Comparison of ENCODE assay signal across 24 cellular contexts in genomic region chr11:29224739-29225384, GRCh38.
"Had no signal": no experiment of that assay in that cellular context is flagged by ENCODE, and none has a peak within 500 bp of the region (broad histone marks: within the 10 kb centered on the region; RNA-seq: fewer than 3 reads in every experiment).

No MANE protein-coding gene starts in this region.

- H3K4me3 ChIP-seq: body of pancreas, colonic mucosa, prostate gland, skin epidermis, thyroid gland had no signal

- H3K36me3 ChIP-seq: colonic mucosa, prostate gland, thyroid gland had no signal

- DNase-seq: activated CD4-positive, alpha-beta T cell treated with anti-CD3 and anti-CD28 coated beads, Interleukin-2, amount 50 U/mL, for 1 hour; activated CD4-positive, CD25-positive, alpha-beta regulatory T cell; activated CD8-positive, alpha-beta memory T cell treated with anti-CD3 and anti-CD28 coated beads for 24 hours; activated gamma-delta T cell treated with Interleukin-2 at 50 U/mL for 16 hours; amygdala; body of pancreas; central memory CD4-positive, alpha-beta T cell; colonic mucosa; foreskin fibroblast; kidney; mesenchymal stem cell; stimulated activated CD4-positive, alpha-beta T cell treated with anti-CD3 and anti-CD28 coated beads, Interleukin-15, amount 100 ng/mL, for 24 hours; stimulated activated CD4-positive, alpha-beta T cell treated with anti-CD3 and anti-CD28 coated beads, Interleukin-4, amount 100 ng/mL, for 1 hour; stimulated activated naive B cell treated with anti-CD40 and anti-IgM and Interleukin-4, amounts not matched to agents 10 μg/mL and 1 μg/mL and 100 μg/mL, for 72 hours; T-helper 2 cell; thyroid gland had no signal

- H3K27ac Mint-ChIP-seq: activated naive CD8-positive, alpha-beta T cell; nephron; stimulated activated naive B cell treated with anti-CD40 and anti-IgM and Interleukin-4, amounts not matched to agents 10 μg/mL and 1 μg/mL and 100 μg/mL, for 72 hours had no signal

- H3K4me1 Mint-ChIP-seq: nephron; stimulated activated naive B cell treated with anti-CD40 and anti-IgM and Interleukin-4, amounts not matched to agents 10 μg/mL and 1 μg/mL and 100 μg/mL, for 72 hours had no signal

- ATAC-seq: body of pancreas; right cardiac atrium; stimulated activated naive B cell treated with anti-CD40 and anti-IgM and Interleukin-4, amounts not matched to agents 10 μg/mL and 1 μg/mL and 100 μg/mL, for 72 hours had no signal

- H3K9me3 ChIP-seq: colonic mucosa, prostate gland, thyroid gland had no signal

- H3K27me3 Mint-ChIP-seq: activated naive CD8-positive, alpha-beta T cell; stimulated activated naive B cell treated with anti-CD40 and anti-IgM and Interleukin-4, amounts not matched to agents 10 μg/mL and 1 μg/mL and 100 μg/mL, for 72 hours had no signal

- H3K27me3 ChIP-seq: body of pancreas, colonic mucosa, thyroid gland had no signal

- H3K36me3 Mint-ChIP-seq: activated naive CD8-positive, alpha-beta T cell; stimulated activated naive B cell treated with anti-CD40 and anti-IgM and Interleukin-4, amounts not matched to agents 10 μg/mL and 1 μg/mL and 100 μg/mL, for 72 hours had no signal

- H3K4me1 ChIP-seq: body of pancreas, colonic mucosa, prostate gland, thyroid gland had no signal

- H3K27ac ChIP-seq: body of pancreas, colonic mucosa, prostate gland, skin epidermis, thyroid gland had no signal

- H3K4me3 Mint-ChIP-seq: activated naive CD8-positive, alpha-beta T cell; nephron; stimulated activated naive B cell treated with anti-CD40 and anti-IgM and Interleukin-4, amounts not matched to agents 10 μg/mL and 1 μg/mL and 100 μg/mL, for 72 hours had no signal

- FAIRE-seq: endothelial cell of umbilical vein, kidney, TTC549, urothelium cell line had no signal
